8 cellular contexts compared by ENCODE assay signal in the genomic region with DNA sequence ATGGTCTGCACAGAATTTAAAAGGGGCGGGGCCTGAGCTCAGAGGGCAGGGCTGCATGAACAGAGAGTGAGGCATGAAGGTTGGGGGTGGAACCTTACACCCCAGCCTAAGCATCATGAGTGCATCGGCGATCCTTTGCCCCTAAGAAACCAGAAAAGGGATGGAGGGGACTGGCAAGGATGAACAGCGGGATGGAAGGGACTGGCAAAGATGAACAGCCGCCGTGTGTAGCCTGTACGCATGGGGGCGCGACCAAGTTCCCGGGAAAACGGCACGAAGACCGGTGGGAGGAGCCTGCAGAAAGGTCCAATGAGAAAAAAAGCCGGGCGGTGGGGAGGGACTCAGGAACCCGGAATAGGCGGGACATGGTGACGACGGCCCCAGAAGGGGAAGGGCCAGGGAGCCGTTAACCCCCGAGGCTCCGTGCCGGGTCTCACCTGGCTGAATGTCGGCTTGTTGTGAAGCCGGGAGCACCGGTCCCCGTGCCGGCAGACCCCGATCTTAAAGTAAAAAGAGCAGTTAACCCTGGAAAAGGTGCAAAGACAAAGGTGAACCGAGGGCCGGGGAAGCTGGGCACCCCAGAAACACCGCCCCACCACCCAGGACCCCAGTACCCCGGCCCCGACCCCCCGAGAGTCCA. TPM values are rescaled to one million over a fixed set of nuclear protein-coding genes. Genes with fewer than 3 reads are reported as not detected.
DNase-seq lines count a peak whose midpoint lies in the region; ATAC-seq and TF ChIP-seq lines count a peak whose summit lies in the region.

No MANE protein-coding gene starts in this region.

- H3K9ac ChIP-seq in HUES6 (ENCODE audit: low read length) (peak overlapping the region; percentile 73), NT2/D1 (ENCODE audit: insufficient read length, low read depth) (peak overlapping the region; percentile 82), endocrine pancreas (ENCODE audit: control insufficient read depth, insufficient read depth, low read length) (peak overlapping the region; percentile 63)

- DNase-seq in AG09319 (ENCODE audit: extremely low read depth, low read depth) (peak; percentile 85), NT2/D1 (ENCODE audit: low read depth, low spot score) (peak; percentile 88), mesenteric fat pad (ENCODE audit: low spot score) (peak; percentile 96)
- peak; percentile 89 for DNase-seq in activated CD8-positive, alpha-beta memory T cell treated with anti-CD3 and anti-CD28 coated beads, Interleukin-2, amount 50 U/mL, for 1 hour (ENCODE audit: extremely low read depth)
- peak; percentile 84 for DNase-seq in stimulated activated CD8-positive, alpha-beta memory T cell treated with anti-CD3 and anti-CD28 coated beads, Interleukin-15, amount 100 ng/mL, for 1 hour (ENCODE audit: low read depth)

- H3K27ac ChIP-seq in HUES6 (ENCODE audit: low read depth, low read length), result peak overlapping the region; percentile 97

- TF ChIP-seq CTCF in AG09319 (IDR thresholded peaks at IDR 0.05; ENCODE audit: low read depth, low read length), result peak; percentile 59

- H3K4me1 ChIP-seq in HUES6 (ENCODE audit: control insufficient read depth, insufficient read depth, low read length), result peaks cover 14% of the 10 kb centered on the region
- peaks cover 7% of the 10 kb centered on the region for H3K4me1 ChIP-seq in NT2/D1 (ENCODE audit: insufficient read depth, insufficient read length)
- no peaks in the 10 kb centered on the region for H3K4me1 ChIP-seq in endocrine pancreas (ENCODE audit: control insufficient read depth, insufficient read depth, low read length)

- no peaks in the 10 kb centered on the region for H3K36me3 ChIP-seq in HUES6 (ENCODE audit: control insufficient read depth, insufficient read depth, low read length)
- H3K36me3 ChIP-seq in NT2/D1 (ENCODE audit: insufficient read depth, insufficient read length, low read length), result peaks cover 15% of the 10 kb centered on the region
- no peaks in the 10 kb centered on the region for H3K36me3 ChIP-seq in endocrine pancreas (ENCODE audit: control insufficient read depth, insufficient read depth, low read length)

- H3K4me3 ChIP-seq in HUES6 (ENCODE audit: low read depth, low read length) (peak overlapping the region; percentile 93), NT2/D1 (ENCODE audit: insufficient read length, low read depth) (peak overlapping the region; percentile 68), endocrine pancreas (ENCODE audit: control insufficient read depth, insufficient read depth, low read length) (peak overlapping the region; percentile 19)

- no peaks in the 10 kb centered on the region for H3K9me3 ChIP-seq in HUES6 (ENCODE audit: control insufficient read depth, insufficient read depth, low read depth, low read length)
- no peaks in the 10 kb centered on the region for H3K9me3 ChIP-seq in NT2/D1 (ENCODE audit: insufficient read depth, low read length)
- no peaks in the 10 kb centered on the region for H3K9me3 ChIP-seq in endocrine pancreas (ENCODE audit: control insufficient read depth, low read length)

- no peaks in the 10 kb centered on the region for H3K27me3 ChIP-seq in HUES6 (ENCODE audit: control insufficient read depth, insufficient read depth, low read length)
- H3K27me3 ChIP-seq in NT2/D1 (ENCODE audit: insufficient read depth, insufficient read length), result no peaks in the 10 kb centered on the region
- no peaks in the 10 kb centered on the region for H3K27me3 ChIP-seq in endocrine pancreas (ENCODE audit: control insufficient read depth, insufficient read depth, low read length)

- ATAC-seq in GM19324 (IDR thresholded peaks at IDR 0.05; ENCODE audit: low FRiP score, unreplicated experiment), result peak; percentile 36

RNA-seq across cellular contexts. Expression of gene U2AF1L4, which starts 0.4 kb away (rescaled TPM):
- total RNA-seq in mesenteric fat pad, result 12.8 TPM

RNA-seq across cellular contexts. Expression of gene PSENEN, which starts 0.6 kb away (rescaled TPM):
- total RNA-seq in mesenteric fat pad, result 66.8 TPM

RNA-seq across cellular contexts. Expression of gene IGFLR1, which starts 2.6 kb away (rescaled TPM):
- 10.8 TPM for total RNA-seq in mesenteric fat pad

RNA-seq across cellular contexts. Expression of gene LIN37, which starts 3.6 kb away (rescaled TPM):
- 12.9 TPM for total RNA-seq in mesenteric fat pad

RNA-seq across cellular contexts. Expression of gene HSPB6, which starts 12.0 kb away (rescaled TPM):
- 506 TPM for total RNA-seq in mesenteric fat pad

Comparison
In these comparisons a context has a peak if more than half of its experiments do, and no peak if none do; other contexts are left out.
1. Peak in every context shown above with its lines: DNase-seq, ATAC-seq, H3K4me3 ChIP-seq and H3K27ac ChIP-seq.
2. H3K4me3 ChIP-seq: peak in every context shown above with its lines; median percentile 93 in HUES6; 68 in NT2/D1; 19 in endocrine pancreas.